Comparison of ENCODE assay signal across 14 cellular contexts in the genomic region with DNA sequence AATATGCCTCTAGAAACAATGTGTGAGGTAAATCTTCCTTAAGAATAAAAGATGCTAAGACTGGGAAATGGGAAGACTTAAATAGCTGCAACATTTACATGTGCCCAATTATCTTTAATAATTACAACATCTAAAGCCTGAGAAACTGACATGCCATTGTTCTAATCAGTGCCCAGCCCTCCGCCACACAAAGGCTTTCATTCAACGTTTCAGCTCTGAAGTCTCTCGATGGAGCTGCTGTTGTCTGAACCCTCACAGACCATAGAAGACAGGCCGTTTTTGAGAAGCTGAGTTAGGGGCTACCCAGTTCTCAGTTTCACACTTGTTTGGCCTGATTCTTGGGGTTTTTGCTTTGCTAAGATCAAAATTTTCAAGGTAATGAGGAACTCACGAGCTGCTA.
A peak's percentile ranks its signal among the peaks of the same experiment; 100 is the strongest.
DNase-seq lines count a peak whose midpoint lies in the region; ATAC-seq and TF ChIP-seq lines count a peak whose summit lies in the region.
"Had no signal": no experiment of that assay in that cellular context is flagged by ENCODE, and none has a peak within 500 bp of the region (broad histone marks: within the 10 kb centered on the region; RNA-seq: fewer than 3 reads in every experiment).

No MANE protein-coding gene starts in this region.

- no peak overlapping the region for H3K4me3 Mint-ChIP-seq in activated naive CD8-positive, alpha-beta T cell treated with anti-CD3 and anti-CD28 coated beads, Interleukin-2, amount 50 U/mL, for 24 hours
- H3K4me3 Mint-ChIP-seq: H9 had no signal

- DNase-seq in medulla oblongata (ENCODE audit: extremely low spot score) (peak; percentile 74), pons (ENCODE audit: low spot score) (peak; percentile 83), sciatic nerve (ENCODE audit: low spot score) (no peak), HCEC 1CT (no peak)
- no peak for DNase-seq in activated naive CD8-positive, alpha-beta T cell treated with anti-CD3 and anti-CD28 coated beads, Interleukin-2, amount 50 U/mL, for 24 hours
- DNase-seq: Calu3, DMS 273 treated with DMSO at 0.1 percent for 48 hours, GM23248, H9 had no signal

- peaks cover 5% of the 10 kb centered on the region for H3K4me1 ChIP-seq in ectodermal cell (ENCODE audit: control insufficient read depth, insufficient read depth, low read length)
- no peaks in the 10 kb centered on the region for H3K4me1 ChIP-seq in gastroesophageal sphincter
- H3K4me1 ChIP-seq: A549, BLaER1 had no signal

- no peaks in the 10 kb centered on the region for H3K27me3 ChIP-seq in ectodermal cell (ENCODE audit: control insufficient read depth, insufficient read depth, low read length, poor library complexity, severe bottlenecking)
- no peaks in the 10 kb centered on the region for H3K27me3 ChIP-seq in gastroesophageal sphincter
- H3K27me3 ChIP-seq: BLaER1 had no signal

- TF ChIP-seq EP300 in gastroesophageal sphincter (IDR thresholded peaks at IDR 0.05) = no peak

- no peak for TF ChIP-seq POLR2A in gastroesophageal sphincter (IDR thresholded peaks at IDR 0.05)

- H3K27me3 Mint-ChIP-seq in activated naive CD8-positive, alpha-beta T cell treated with anti-CD3 and anti-CD28 coated beads, Interleukin-2, amount 50 U/mL, for 24 hours = no peaks in the 10 kb centered on the region

- intact Hi-C loops in sciatic nerve (cut with DNase I) = no loop called here

- no peak for TF ChIP-seq CTCF in gastroesophageal sphincter (IDR thresholded peaks at IDR 0.05)

- H3K36me3 Mint-ChIP-seq in activated naive CD8-positive, alpha-beta T cell treated with anti-CD3 and anti-CD28 coated beads, Interleukin-2, amount 50 U/mL, for 24 hours (ENCODE audit: low read depth) = no peaks in the 10 kb centered on the region

- no peak overlapping the region for H3K27ac Mint-ChIP-seq in activated naive CD8-positive, alpha-beta T cell treated with anti-CD3 and anti-CD28 coated beads, Interleukin-2, amount 50 U/mL, for 24 hours
- H3K27ac Mint-ChIP-seq: H9 had no signal

- no peak for ATAC-seq in activated naive CD8-positive, alpha-beta T cell treated with anti-CD3 and anti-CD28 coated beads, Interleukin-2, amount 50 U/mL, for 24 hours
- ATAC-seq in gastroesophageal sphincter = no peak
- no peak for ATAC-seq in sciatic nerve
- ATAC-seq: A549, HepG2 had no signal

- no peaks in the 10 kb centered on the region for H3K4me1 Mint-ChIP-seq in activated naive CD8-positive, alpha-beta T cell treated with anti-CD3 and anti-CD28 coated beads, Interleukin-2, amount 50 U/mL, for 24 hours

- H3K9me3 ChIP-seq in ectodermal cell (ENCODE audit: control insufficient read depth, low read length) (no peaks in the 10 kb centered on the region), gastroesophageal sphincter (peaks cover 0 to 10% (median 0%) of the 10 kb centered on the region in 3 donors)
- H3K9me3 ChIP-seq: A549, BLaER1 had no signal

- H3K4me3 ChIP-seq in ectodermal cell (ENCODE audit: insufficient read depth, low read depth, low read length) (no peak overlapping the region), gastroesophageal sphincter (no peak overlapping the region)
- H3K4me3 ChIP-seq: A549, BLaER1, GM23248 had no signal

- H3K27ac ChIP-seq in ectodermal cell (ENCODE audit: insufficient read depth, low read depth, low read length, poor library complexity, severe bottlenecking) (peak overlapping the region; percentile 48), gastroesophageal sphincter (no peak overlapping the region)
- H3K27ac ChIP-seq: A549, BLaER1, GM23248 had no signal

- H3K36me3 ChIP-seq in ectodermal cell (ENCODE audit: control insufficient read depth, insufficient read depth, low read length) (no peaks in the 10 kb centered on the region), gastroesophageal sphincter (no peaks in the 10 kb centered on the region)
- H3K36me3 ChIP-seq: BLaER1 had no signal

- peaks cover 17% of the 10 kb centered on the region for H3K9me3 Mint-ChIP-seq in activated naive CD8-positive, alpha-beta T cell treated with anti-CD3 and anti-CD28 coated beads, Interleukin-2, amount 50 U/mL, for 24 hours
- H3K9me3 Mint-ChIP-seq: H9 had no signal

- 49 to 63% methylated on average over 5 of the region's 5 CpGs for WGBS in ectodermal cell, 2 experiments
- 57 to 79% methylated on average over 4 to 5 of the region's 5 CpGs for WGBS in gastroesophageal sphincter (ENCODE audit: low coverage in 1 of 2), 2 donors

Comparison
In these comparisons a context has a peak if more than half of its experiments do, and no peak if none do; other contexts are left out.
1. DNase-seq: peak in medulla oblongata (single experiment) and pons (single experiment); none in activated naive CD8-positive, alpha-beta T cell treated with anti-CD3 and anti-CD28 coated beads, Interleukin-2, amount 50 U/mL, for 24 hours (single experiment), sciatic nerve (single experiment) and HCEC 1CT (single experiment).